ENCODE assay signal across 28 cellular contexts in genomic region chrX:119406739-119407138, GRCh38. TPM values are rescaled to one million over a fixed set of nuclear protein-coding genes. Genes with fewer than 3 reads are reported as not detected.
DNase-seq lines count a peak whose midpoint lies in the region; ATAC-seq, FAIRE-seq and TF ChIP-seq lines count a peak whose summit lies in the region.
"Had no signal": no experiment of that assay in that cellular context is flagged by ENCODE, and none has a peak within 500 bp of the region (broad histone marks: within the 10 kb centered on the region; RNA-seq: fewer than 3 reads in every experiment).

No MANE protein-coding gene starts in this region.

- H3K27me3 ChIP-seq in CD4-positive, alpha-beta T cell (ENCODE audit: control insufficient read depth, insufficient read depth, low read length), result no peaks in the 10 kb centered on the region
- H3K27me3 ChIP-seq: BE2C, hepatocyte had no signal

- peaks cover 49% of the 10 kb centered on the region for H3K4me1 ChIP-seq in A549
- H3K4me1 ChIP-seq: BE2C had no signal

- no peaks in the 10 kb centered on the region for H3K9me3 ChIP-seq in A549
- H3K9me3 ChIP-seq in CD4-positive, alpha-beta T cell (ENCODE audit: control insufficient read depth, low read length), result no peaks in the 10 kb centered on the region
- H3K9me3 ChIP-seq: BE2C had no signal

- WGBS in A549 (ENCODE audit: missing lambda C conversion rate), result 50% methylated on average over 1 of the region's 1 CpG

- H3K4me2 ChIP-seq in A549, result peak overlapping the region; percentile 30; the same call in 1 of the 3 replicates
- H3K4me2 ChIP-seq: hepatocyte, PC-9 had no signal

- no peak for TF ChIP-seq EP300 in A549 (IDR thresholded peaks at IDR 0.05)

- H3K4me3 ChIP-seq in A549 (no peak overlapping the region), fibroblast of mammary gland (ENCODE audit: control insufficient read depth, low read depth, low read length) (no peak overlapping the region)
- H3K4me3 ChIP-seq: hepatocyte, PC-9 had no signal

- TF ChIP-seq CTCF in A549 (IDR thresholded peaks at IDR 0.05), result no peak
- no peak for TF ChIP-seq CTCF in fibroblast of mammary gland (conservative IDR thresholded peaks at IDR 0.05; ENCODE audit: control insufficient read depth, insufficient read depth, low read depth, low read length)
- TF ChIP-seq CTCF in CD4-positive, alpha-beta T cell (IDR thresholded peaks at IDR 0.05), result no peak
- TF ChIP-seq CTCF in GM20000 (IDR thresholded peaks at IDR 0.05; ENCODE audit: extremely low read depth, missing control alignments), result no peak

- TF ChIP-seq RAD21 in A549 (conservative IDR thresholded peaks at IDR 0.05 in 1 of 2, IDR thresholded peaks at IDR 0.05 in 1 of 2), result no peak

- no peaks in the 10 kb centered on the region for H3K9me3 Mint-ChIP-seq in CD4-positive, alpha-beta T cell
- H3K9me3 Mint-ChIP-seq: activated naive CD4-positive, alpha-beta T cell treated with anti-CD3 and anti-CD28 coated beads, Interleukin-2, amount 50 U/mL, for 24 hours; CD8-positive, alpha-beta memory T cell; natural killer cell treated with Interleukin-12 subunit alpha and Interleukin-12 subunit beta and Interleukin-15 and Interleukin-18, amount 100 ng/mL, for 72 hours; stimulated activated memory B cell treated with anti-CD40 and anti-IgM and Interleukin-4, amounts not matched to agents 10 μg/mL and 1 μg/mL and 100 μg/mL, for 72 hours had no signal

- peaks cover 1% of the 10 kb centered on the region for H3K4me1 Mint-ChIP-seq in CD4-positive, alpha-beta T cell (ENCODE audit: low read depth)
- H3K4me1 Mint-ChIP-seq: activated naive CD4-positive, alpha-beta T cell treated with anti-CD3 and anti-CD28 coated beads, Interleukin-2, amount 50 U/mL, for 24 hours had no signal

- CTCF ChIA-PET in A549 (lab: Yijun Ruan, JAX), result interaction anchor here (0.9 to 1.0 kb wide), 2 partner anchors 10 to 63 kb away, joined by 3 to 4 read pairs; no protein-coding TSS in a partner anchor
- CTCF ChIA-PET in CD4-positive, alpha-beta T cell (lab: Charles Lee), result no interaction called here

- DNase-seq in A549 (ENCODE audit: low read depth in 1 of 2, low spot score in 1 of 2), result no peak
- peak; percentile 47 for DNase-seq in ELR (ENCODE audit: low read depth)
- peak; percentile 23 for DNase-seq in RCC 7860 (ENCODE audit: low spot score)
- DNase-seq in fibroblast of mammary gland (ENCODE audit: low read depth), result peak; percentile 26
- no peak for DNase-seq in CD4-positive, alpha-beta T cell
- no peak for DNase-seq in NCI-H1048 (lab: John Stamatoyannopoulos, UW)
- DNase-seq in GM20000 (ENCODE audit: low spot score), result no peak
- DNase-seq in SIG-M5 treated with dmso at 0.1 percent for 504 hours (lab: John Stamatoyannopoulos, UW; ENCODE audit: unreplicated experiment), result no peak
- DNase-seq: activated CD4-positive, alpha-beta T cell treated with anti-CD3 and anti-CD28 coated beads for 36 hours; activated CD8-positive, alpha-beta T cell treated with anti-CD3 and anti-CD28 coated beads, Interleukin-2, amount 10 ng/mL, durations not matched to agents 7 days and 5 days; BE2C; CD8-positive, alpha-beta memory T cell; NCI-H1105 treated with DMSO at 0.1 percent for 48 hours; NCI-H1930; NCI-H526; occipital lobe; PC-9; Right ventricle myocardium superior; stimulated activated CD4-positive, alpha-beta T cell treated with anti-CD3 and anti-CD28 coated beads, Interleukin-15, amount 100 ng/mL, for 24 hours; substantia nigra; T-helper 2 cell; trophoblast cell had no signal

- no peak overlapping the region for H3K4me3 Mint-ChIP-seq in CD4-positive, alpha-beta T cell
- H3K4me3 Mint-ChIP-seq: activated CD4-positive, alpha-beta T cell treated with anti-CD3 and anti-CD28 coated beads for 36 hours; activated CD8-positive, alpha-beta T cell treated with anti-CD3 and anti-CD28 coated beads, Interleukin-2, amount 10 ng/mL, durations not matched to agents 7 days and 5 days; activated naive CD4-positive, alpha-beta T cell treated with anti-CD3 and anti-CD28 coated beads, Interleukin-2, amount 50 U/mL, for 24 hours; CD8-positive, alpha-beta memory T cell; natural killer cell treated with Interleukin-12 subunit alpha and Interleukin-12 subunit beta and Interleukin-15 and Interleukin-18, amount 100 ng/mL, for 72 hours; stimulated activated memory B cell treated with anti-CD40 and anti-IgM and Interleukin-4, amounts not matched to agents 10 μg/mL and 1 μg/mL and 100 μg/mL, for 72 hours had no signal

- no peaks in the 10 kb centered on the region for H3K36me3 Mint-ChIP-seq in CD4-positive, alpha-beta T cell (ENCODE audit: low read depth)
- H3K36me3 Mint-ChIP-seq: activated naive CD4-positive, alpha-beta T cell treated with anti-CD3 and anti-CD28 coated beads, Interleukin-2, amount 50 U/mL, for 24 hours had no signal

- no peak for TF ChIP-seq POLR2A in A549 (IDR thresholded peaks at IDR 0.05; ENCODE audit: low read length)

- H3K27ac ChIP-seq in A549, result peak overlapping the region; percentile 53 to 75; a peak in 4 of 6 replicates
- H3K27ac ChIP-seq in CD4-positive, alpha-beta T cell (ENCODE audit: low read depth, low read length), result no peak overlapping the region
- H3K27ac ChIP-seq: hepatocyte, PC-9, VCaP had no signal

- H3K27ac Mint-ChIP-seq in CD4-positive, alpha-beta T cell, result no peak overlapping the region
- H3K27ac Mint-ChIP-seq: activated CD4-positive, alpha-beta T cell treated with anti-CD3 and anti-CD28 coated beads for 36 hours; activated CD8-positive, alpha-beta T cell treated with anti-CD3 and anti-CD28 coated beads, Interleukin-2, amount 10 ng/mL, durations not matched to agents 7 days and 5 days; activated naive CD4-positive, alpha-beta T cell treated with anti-CD3 and anti-CD28 coated beads, Interleukin-2, amount 50 U/mL, for 24 hours; CD8-positive, alpha-beta memory T cell; natural killer cell treated with Interleukin-12 subunit alpha and Interleukin-12 subunit beta and Interleukin-15 and Interleukin-18, amount 100 ng/mL, for 72 hours; stimulated activated memory B cell treated with anti-CD40 and anti-IgM and Interleukin-4, amounts not matched to agents 10 μg/mL and 1 μg/mL and 100 μg/mL, for 72 hours had no signal

- ATAC-seq in A549, result no peak
- no peak for ATAC-seq in CD4-positive, alpha-beta T cell (ENCODE audit: poor library complexity)
- ATAC-seq: activated CD4-positive, alpha-beta T cell treated with anti-CD3 and anti-CD28 coated beads for 36 hours; activated CD8-positive, alpha-beta T cell treated with anti-CD3 and anti-CD28 coated beads, Interleukin-2, amount 10 ng/mL, durations not matched to agents 7 days and 5 days; natural killer cell treated with Interleukin-12 subunit alpha and Interleukin-12 subunit beta and Interleukin-15 and Interleukin-18, amount 100 ng/mL, for 72 hours; stimulated activated memory B cell treated with anti-CD40 and anti-IgM and Interleukin-4, amounts not matched to agents 10 μg/mL and 1 μg/mL and 100 μg/mL, for 72 hours had no signal

- FAIRE-seq in A549 (lab: Jason Lieb, UNC) (no peak), RCC 7860 (lab: Jason Lieb, UNC) (peak; percentile 64)
- FAIRE-seq: GM12892 had no signal

- intact Hi-C loops in CD4-positive, alpha-beta T cell (cut with DNase I, micrococcal nuclease), result no loop called here

- H3K27me3 Mint-ChIP-seq in CD4-positive, alpha-beta T cell, result no peaks in the 10 kb centered on the region
- H3K27me3 Mint-ChIP-seq: activated CD4-positive, alpha-beta T cell treated with anti-CD3 and anti-CD28 coated beads for 36 hours; activated naive CD4-positive, alpha-beta T cell treated with anti-CD3 and anti-CD28 coated beads, Interleukin-2, amount 50 U/mL, for 24 hours; CD8-positive, alpha-beta memory T cell; natural killer cell treated with Interleukin-12 subunit alpha and Interleukin-12 subunit beta and Interleukin-15 and Interleukin-18, amount 100 ng/mL, for 72 hours; stimulated activated memory B cell treated with anti-CD40 and anti-IgM and Interleukin-4, amounts not matched to agents 10 μg/mL and 1 μg/mL and 100 μg/mL, for 72 hours had no signal

- POLR2A ChIA-PET in A549 (lab: Yijun Ruan, JAX), result no interaction called here
- POLR2A ChIA-PET in CD4-positive, alpha-beta T cell (lab: Charles Lee), result no interaction called here

TF ChIP-seq in A549, 52 proteins besides CTCF, POLR2A, EP300 and RAD21:
- peak; percentile 36 for TF ChIP-seq MAFK (IDR thresholded peaks at IDR 0.05; ENCODE audit: partially characterized antibody)
- TF ChIP-seq HDAC2 (IDR thresholded peaks at IDR 0.05), result no peak

RNA-seq across cellular contexts. Expression of gene SLC25A43, which starts 7.6 kb away (rescaled TPM):
- polyA plus RNA-seq in A549 (2011; rRNA removed) (31.2 and 41.9 TPM in 2 replicates), A549 (2017; fragmentation: RNase III; extraction: RNeasy Plus Mini Kit Qiagen cat#74134 plus additional on column Dnase treatment) (25.0 to 27.4 TPM (median 26.5 TPM) in 3 replicates)
- 28.2 and 39.1 TPM in 2 replicates for polyA plus RNA-seq in A549 (2012; cell fraction: cytosol; rRNA removed)
- 11.1 and 16.4 TPM in 2 replicates for polyA plus RNA-seq in A549 (2012; cell fraction: nucleus; rRNA removed)
- polyA minus RNA-seq in A549 (2011; rRNA and poly(A)+ RNA removed), result 13.4 and 16.7 TPM in 2 replicates
- 1 to 10 TPM in 1 of 2 experiments, under 1 TPM in 1; 0.91 to 1.0 TPM for total RNA-seq in CD4-positive, alpha-beta T cell

Comparison
In these comparisons a context has a peak if more than half of its experiments do, and no peak if none do; other contexts are left out.
1. DNase-seq: peak in ELR (single experiment), RCC 7860 (single experiment) and fibroblast of mammary gland (single experiment); none in A549 (0 of 2), CD4-positive, alpha-beta T cell (0 of 10), NCI-H1048 (single experiment), GM20000 (single experiment) and SIG-M5 treated with dmso at 0.1 percent for 504 hours (single experiment).